In genomic region chr19:35044317-35045117, GRCh38 we compare ENCODE assay signal across 1 cellular context.
TF ChIP-seq lines count a peak whose summit lies in the region.

No MANE protein-coding gene starts in this region.

TF ChIP-seq in H1, 55 proteins besides CTCF, POLR2A, EP300 and RAD21 (continued from another document):
- TF ChIP-seq TEAD4 (IDR thresholded peaks at IDR 0.05; ENCODE audit: low read depth, low read length), result no peak
